Comparison of ENCODE assay signal across 1 cellular context in genomic region chr4:173547889-173548288, GRCh38.
A peak's percentile ranks its signal among the peaks of the same experiment; 100 is the strongest.
TF ChIP-seq lines count a peak whose summit lies in the region.

No MANE protein-coding gene starts in this region.

TF ChIP-seq in K562, 482 proteins besides CTCF, POLR2A, EP300 and RAD21 (continues in another document):
- TF ChIP-seq MGA (IDR thresholded peaks at IDR 0.05) (no peak; the same call in 1 of the 2 replicates), KDM4B (IDR thresholded peaks at IDR 0.05; ENCODE audit: borderline replicate concordance in 2 of 2, low read depth in 1 of 2) (no peak), TRIM28 (IDR thresholded peaks at IDR 0.05) (0 out of 2 replicates have a peak, but pooled peaks have one; percentile 48), NONO (IDR thresholded peaks at IDR 0.05; ENCODE audit: low read depth in 2 of 2, low read length in 1 of 2) (no peak), L3MBTL2 (IDR thresholded peaks at IDR 0.05) (peak; percentile 19; the same call in 1 of the 2 replicates), MNT (conservative IDR thresholded peaks at IDR 0.05) (no peak), SFPQ (IDR thresholded peaks at IDR 0.05; ENCODE audit: low read depth, low read length) (no peak), TEAD1 (CRISPR knock-in tag; IDR thresholded peaks at IDR 0.05) (no peak), DDX20 (tag; IDR thresholded peaks at IDR 0.05; ENCODE audit: low read depth) (no peak), ZNF551 (CRISPR knock-in tag; IDR thresholded peaks at IDR 0.05) (no peak), MAZ (CRISPR knock-in tag; conservative IDR thresholded peaks at IDR 0.05 in 1 of 2, IDR thresholded peaks at IDR 0.05 in 1 of 2) (no peak), FOXP4 (CRISPR knock-in tag; IDR thresholded peaks at IDR 0.05; ENCODE audit: borderline replicate concordance) (no peak), CLOCK (CRISPR knock-in tag; IDR thresholded peaks at IDR 0.05; ENCODE audit: borderline replicate concordance) (no peak), ZNF217 (CRISPR knock-in tag; IDR thresholded peaks at IDR 0.05) (no peak), CSDE1 (IDR thresholded peaks at IDR 0.05) (no peak), ZNF584 (CRISPR knock-in tag; IDR thresholded peaks at IDR 0.05; ENCODE audit: low read depth) (no peak), ZBTB34 (CRISPR knock-in tag; IDR thresholded peaks at IDR 0.05) (no peak), MAFF (IDR thresholded peaks at IDR 0.05; ENCODE audit: low read length) (peak; percentile 68), HLTF (IDR thresholded peaks at IDR 0.05) (no peak), SMAD1 (IDR thresholded peaks at IDR 0.05; ENCODE audit: low read depth, low read length, partially characterized antibody) (no peak), ARID4B (CRISPR knock-in tag; IDR thresholded peaks at IDR 0.05) (no peak), C11orf30 (IDR thresholded peaks at IDR 0.05; ENCODE audit: low read depth) (peak; percentile 94), E2F6 (IDR thresholded peaks at IDR 0.05; ENCODE audit: borderline replicate concordance in 1 of 2, extremely low read depth in 1 of 2, insufficient read depth in 1 of 2, insufficient read length in 1 of 2, low read depth in 1 of 2, low read length in 1 of 2, poor library complexity in 1 of 2, severe bottlenecking in 1 of 2) (peak in 1 of 2 experiments; percentile 20), BDP1 (IDR thresholded peaks at IDR 0.05; ENCODE audit: insufficient read depth, insufficient read length) (no peak), HNRNPH1 (optimal IDR thresholded peaks at IDR 0.05; ENCODE audit: low read depth, low read length) (no peak)
